Comparison of ENCODE assay signal across 1 cellular context in genomic region chr17:55324296-55324978, GRCh38.
TF ChIP-seq lines count a peak whose summit lies in the region.

No MANE protein-coding gene starts in this region.

TF ChIP-seq in HepG2, 621 proteins besides CTCF, POLR2A, EP300 and RAD21 (continued from another document and continues in another):
- TF ChIP-seq ZNF768 (CRISPR knock-in tag; IDR thresholded peaks at IDR 0.05) (no peak), ESRRA (CRISPR knock-in tag; IDR thresholded peaks at IDR 0.05; ENCODE audit: low read depth) (no peak), KLF12 (CRISPR knock-in tag; IDR thresholded peaks at IDR 0.05; ENCODE audit: borderline replicate concordance) (no peak), SIN3B (IDR thresholded peaks at IDR 0.05; ENCODE audit: low read length) (no peak), ZNF766 (CRISPR knock-in tag; IDR thresholded peaks at IDR 0.05; ENCODE audit: borderline replicate concordance) (0 out of 2 replicates have a peak, but pooled peaks have one; percentile 25), ZNF552 (CRISPR knock-in tag; IDR thresholded peaks at IDR 0.05; ENCODE audit: borderline replicate concordance) (no peak), AHR (CRISPR knock-in tag; IDR thresholded peaks at IDR 0.05) (no peak), FIP1L1 (IDR thresholded peaks at IDR 0.05; ENCODE audit: borderline replicate concordance, insufficient read depth, low read depth, low read length) (no peak), ZNF317 (CRISPR knock-in tag; IDR thresholded peaks at IDR 0.05) (no peak; the same call in 1 of the 2 replicates), SOX6 (IDR thresholded peaks at IDR 0.05) (no peak), SOX6 (CRISPR knock-in tag; IDR thresholded peaks at IDR 0.05) (peak; percentile 17; the same call in 1 of the 2 replicates), ZBTB20 (CRISPR knock-in tag; IDR thresholded peaks at IDR 0.05; ENCODE audit: borderline replicate concordance, low read depth) (no peak), ZNF44 (CRISPR knock-in tag; IDR thresholded peaks at IDR 0.05) (no peak), SOX13 (IDR thresholded peaks at IDR 0.05) (no peak), SOX13 (CRISPR knock-in tag; conservative IDR thresholded peaks at IDR 0.05 in 1 of 2, IDR thresholded peaks at IDR 0.05 in 1 of 2) (0 out of 4 replicates have a peak, but pooled peaks of 1 of the 2 experiments have one; percentile 60), KDM3A (CRISPR knock-in tag; IDR thresholded peaks at IDR 0.05; ENCODE audit: low read depth) (no peak), U2AF1 (optimal IDR thresholded peaks at IDR 0.05; ENCODE audit: low read depth, low read length) (no peak), HMG20B (CRISPR knock-in tag; conservative IDR thresholded peaks at IDR 0.05) (no peak), KLF9 (CRISPR knock-in tag; IDR thresholded peaks at IDR 0.05; ENCODE audit: low read depth) (no peak), POGK (CRISPR knock-in tag; conservative IDR thresholded peaks at IDR 0.05) (0 out of 2 replicates have a peak, but pooled peaks have one; percentile 51), ZSCAN20 (CRISPR knock-in tag; IDR thresholded peaks at IDR 0.05; ENCODE audit: borderline replicate concordance) (0 out of 2 replicates have a peak, but pooled peaks have one; percentile 60), MBD4 (IDR thresholded peaks at IDR 0.05; ENCODE audit: borderline replicate concordance, low read length) (peak; percentile 90; the same call in 1 of the 2 replicates), ZNF232 (CRISPR knock-in tag; IDR thresholded peaks at IDR 0.05; ENCODE audit: borderline replicate concordance) (0 out of 2 replicates have a peak, but pooled peaks have one; percentile 48), NCOA2 (CRISPR knock-in tag; IDR thresholded peaks at IDR 0.05) (no peak), NBN (conservative IDR thresholded peaks at IDR 0.05) (no peak), ZNF691 (CRISPR knock-in tag; IDR thresholded peaks at IDR 0.05; ENCODE audit: borderline replicate concordance, low read depth) (peak; percentile 39; the same call in 1 of the 2 replicates), PLSCR1 (CRISPR knock-in tag; IDR thresholded peaks at IDR 0.05; ENCODE audit: borderline replicate concordance) (no peak), HINFP (CRISPR knock-in tag; IDR thresholded peaks at IDR 0.05; ENCODE audit: low read depth) (no peak), TOE1 (CRISPR knock-in tag; IDR thresholded peaks at IDR 0.05) (no peak), PCBP2 (optimal IDR thresholded peaks at IDR 0.05; ENCODE audit: low read depth, low read length, poor library complexity, severe bottlenecking) (no peak), ATF3 (CRISPR knock-in tag; IDR thresholded peaks at IDR 0.05) (no peak), RNF219 (CRISPR knock-in tag; IDR thresholded peaks at IDR 0.05) (no peak), ZNF331 (CRISPR knock-in tag; IDR thresholded peaks at IDR 0.05) (no peak), SALL2 (CRISPR knock-in tag; IDR thresholded peaks at IDR 0.05) (no peak), ZNF430 (CRISPR knock-in tag; IDR thresholded peaks at IDR 0.05) (no peak), ATF1 (CRISPR knock-in tag; IDR thresholded peaks at IDR 0.05) (no peak), GABPA (IDR thresholded peaks at IDR 0.05; ENCODE audit: low read depth, low read length) (no peak), GABPA (CRISPR knock-in tag; IDR thresholded peaks at IDR 0.05; ENCODE audit: low read depth) (no peak), TFAP4 (IDR thresholded peaks at IDR 0.05; ENCODE audit: borderline replicate concordance, low read depth) (no peak), ZBTB49 (CRISPR knock-in tag; IDR thresholded peaks at IDR 0.05; ENCODE audit: borderline replicate concordance) (no peak), ARNTL (CRISPR knock-in tag; IDR thresholded peaks at IDR 0.05) (no peak; the same call in 1 of the 2 replicates), ZNF747 (CRISPR knock-in tag; IDR thresholded peaks at IDR 0.05; ENCODE audit: borderline replicate concordance) (no peak), PHF21A (CRISPR knock-in tag; IDR thresholded peaks at IDR 0.05) (no peak), ZNF546 (CRISPR knock-in tag; conservative IDR thresholded peaks at IDR 0.05) (no peak), ZMAT3 (CRISPR knock-in tag; conservative IDR thresholded peaks at IDR 0.05) (no peak), ZNF780A (CRISPR knock-in tag; IDR thresholded peaks at IDR 0.05) (no peak), ZFP91 (CRISPR knock-in tag; IDR thresholded peaks at IDR 0.05; ENCODE audit: borderline replicate concordance) (0 out of 2 replicates have a peak, but pooled peaks have one; percentile 33), POGZ (CRISPR knock-in tag; IDR thresholded peaks at IDR 0.05) (no peak), ATM (IDR thresholded peaks at IDR 0.05; ENCODE audit: borderline replicate concordance) (no peak), KDM5A (IDR thresholded peaks at IDR 0.05; ENCODE audit: borderline replicate concordance, low read length) (no peak)
- TF ChIP-seq, protein P1, sequence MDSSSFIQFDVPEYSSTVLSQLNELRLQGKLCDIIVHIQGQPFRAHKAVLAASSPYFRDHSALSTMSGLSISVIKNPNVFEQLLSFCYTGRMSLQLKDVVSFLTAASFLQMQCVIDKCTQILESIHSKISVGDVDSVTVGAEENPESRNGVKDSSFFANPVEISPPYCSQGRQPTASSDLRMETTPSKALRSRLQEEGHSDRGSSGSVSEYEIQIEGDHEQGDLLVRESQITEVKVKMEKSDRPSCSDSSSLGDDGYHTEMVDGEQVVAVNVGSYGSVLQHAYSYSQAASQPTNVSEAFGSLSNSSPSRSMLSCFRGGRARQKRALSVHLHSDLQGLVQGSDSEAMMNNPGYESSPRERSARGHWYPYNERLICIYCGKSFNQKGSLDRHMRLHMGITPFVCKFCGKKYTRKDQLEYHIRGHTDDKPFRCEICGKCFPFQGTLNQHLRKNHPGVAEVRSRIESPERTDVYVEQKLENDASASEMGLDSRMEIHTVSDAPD (CRISPR knock-in tag; IDR thresholded peaks at IDR 0.05) = no peak; the same call in 1 of the 2 replicates
- TF ChIP-seq, protein P2, sequence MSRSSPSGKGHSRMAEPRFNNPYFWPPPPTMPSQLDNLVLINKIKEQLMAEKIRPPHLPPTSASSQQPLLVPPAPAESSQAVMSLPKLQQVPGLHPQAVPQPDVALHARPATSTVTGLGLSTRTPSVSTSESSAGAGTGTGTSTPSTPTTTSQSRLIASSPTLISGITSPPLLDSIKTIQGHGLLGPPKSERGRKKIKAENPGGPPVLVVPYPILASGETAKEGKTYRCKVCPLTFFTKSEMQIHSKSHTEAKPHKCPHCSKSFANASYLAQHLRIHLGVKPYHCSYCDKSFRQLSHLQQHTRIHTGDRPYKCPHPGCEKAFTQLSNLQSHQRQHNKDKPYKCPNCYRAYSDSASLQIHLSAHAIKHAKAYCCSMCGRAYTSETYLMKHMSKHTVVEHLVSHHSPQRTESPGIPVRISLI (CRISPR knock-in tag; IDR thresholded peaks at IDR 0.05; ENCODE audit: borderline replicate concordance) = peak; percentile 46; the same call in 1 of the 2 replicates
- TF ChIP-seq, protein P3, sequence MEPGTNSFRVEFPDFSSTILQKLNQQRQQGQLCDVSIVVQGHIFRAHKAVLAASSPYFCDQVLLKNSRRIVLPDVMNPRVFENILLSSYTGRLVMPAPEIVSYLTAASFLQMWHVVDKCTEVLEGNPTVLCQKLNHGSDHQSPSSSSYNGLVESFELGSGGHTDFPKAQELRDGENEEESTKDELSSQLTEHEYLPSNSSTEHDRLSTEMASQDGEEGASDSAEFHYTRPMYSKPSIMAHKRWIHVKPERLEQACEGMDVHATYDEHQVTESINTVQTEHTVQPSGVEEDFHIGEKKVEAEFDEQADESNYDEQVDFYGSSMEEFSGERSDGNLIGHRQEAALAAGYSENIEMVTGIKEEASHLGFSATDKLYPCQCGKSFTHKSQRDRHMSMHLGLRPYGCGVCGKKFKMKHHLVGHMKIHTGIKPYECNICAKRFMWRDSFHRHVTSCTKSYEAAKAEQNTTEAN (CRISPR knock-in tag; conservative IDR thresholded peaks at IDR 0.05) = peak; percentile 18; the same call in 1 of the 2 replicates
